Comparison of ENCODE assay signal across 19 cellular contexts in genomic region chr4:39114436-39114835, GRCh38.
"Had no signal": no experiment of that assay in that cellular context is flagged by ENCODE, and none has a peak within 500 bp of the region (broad histone marks: within the 10 kb centered on the region; RNA-seq: fewer than 3 reads in every experiment).

No MANE protein-coding gene starts in this region.

- H2AFZ ChIP-seq: neural progenitor cell had no signal

- DNase-seq: effector memory CD8-positive, alpha-beta T cell; gastrocnemius medialis; heart right ventricle; hypothalamus; islet precursor cell; mammary epithelial cell; nucleus accumbens; pancreas; right cardiac atrium; stimulated activated CD4-positive, alpha-beta T cell treated with anti-CD3 and anti-CD28 coated beads, Interleukin-2, amount 100 ng/mL, for 48 hours; stimulated activated naive CD4-positive, alpha-beta T cell treated with Interleukin-2 at 50 U/mL for 16 hours; trophoblast cell had no signal

- H3K4me1 ChIP-seq: esophagus muscularis mucosa, gastrocnemius medialis, heart right ventricle, neural progenitor cell, pancreas had no signal

- H3K9me3 Mint-ChIP-seq: dendritic cell treated with granulocyte-macrophage colony-stimulating factor and Interleukin-4, amounts not matched to agents 40 ng/mL and 50 ng/mL, for 4 days; effector memory CD8-positive, alpha-beta T cell; neural progenitor cell had no signal

- H3K27ac ChIP-seq: epithelial cell of prostate, esophagus muscularis mucosa, gastrocnemius medialis, heart right ventricle, neural progenitor cell, pancreas had no signal

- H3K9ac ChIP-seq: neural progenitor cell had no signal

- H3K9me3 ChIP-seq: esophagus muscularis mucosa, gastrocnemius medialis, heart right ventricle, pancreas had no signal

- H3K27ac Mint-ChIP-seq: dendritic cell treated with granulocyte-macrophage colony-stimulating factor and Interleukin-4, amounts not matched to agents 40 ng/mL and 50 ng/mL, for 4 days; effector memory CD8-positive, alpha-beta T cell; neural progenitor cell had no signal

- H3K4me3 ChIP-seq: esophagus muscularis mucosa, gastrocnemius medialis, heart right ventricle, neural progenitor cell, pancreas, smooth muscle cell had no signal

- ATAC-seq: effector memory CD8-positive, alpha-beta T cell; gastrocnemius medialis; heart right ventricle; left lobe of liver; natural killer cell treated with Interleukin-12 subunit alpha and Interleukin-12 subunit beta and Interleukin-15 and Interleukin-18, amount 100 ng/mL, for 72 hours; pancreas; right cardiac atrium had no signal

- H3K4me2 ChIP-seq: neural progenitor cell, smooth muscle cell had no signal

- H3K27me3 ChIP-seq: esophagus muscularis mucosa, gastrocnemius medialis, heart right ventricle, neural progenitor cell, pancreas had no signal
